8 cellular contexts compared by ENCODE assay signal in genomic region chr6:37239950-37240713, GRCh38. TPM values are rescaled to one million over a fixed set of nuclear protein-coding genes. Genes with fewer than 3 reads are reported as not detected.
A peak's percentile ranks its signal among the peaks of the same experiment; 100 is the strongest.
DNase-seq lines count a peak whose midpoint lies in the region; FAIRE-seq and TF ChIP-seq lines count a peak whose summit lies in the region.

No MANE protein-coding gene starts in this region.

- H3K27me3 ChIP-seq in keratinocyte (ENCODE audit: control insufficient read depth, extremely low read depth, insufficient read depth, low read length): no peaks in the 10 kb centered on the region

- in situ Hi-C loops in astrocyte of the cerebellum (cut with HindIII; ENCODE audit: low sequenced_read_pairs): no loop called here

- H3K9me3 Mint-ChIP-seq in T-helper 2 cell treated with Interferon-gamma antibody and Interleukin-4, amounts not matched to agents 5 μg/mL and 100 μg/mL, for 36 hours: no peaks in the 10 kb centered on the region

- peak overlapping the region; percentile 47 for H2AFZ ChIP-seq in keratinocyte (ENCODE audit: control insufficient read depth, low read length)

- H3K79me2 ChIP-seq in keratinocyte (ENCODE audit: control insufficient read depth, insufficient read depth, low read length): no peaks in the 10 kb centered on the region

- peak; percentile 5 for FAIRE-seq in keratinocyte (lab: Jason Lieb, UNC)

- H3K36me3 Mint-ChIP-seq in T-helper 2 cell treated with Interferon-gamma antibody and Interleukin-4, amounts not matched to agents 5 μg/mL and 100 μg/mL, for 36 hours (ENCODE audit: low read depth): no peaks in the 10 kb centered on the region

- peak overlapping the region; percentile 68 for H3K27ac Mint-ChIP-seq in T-helper 2 cell treated with Interferon-gamma antibody and Interleukin-4, amounts not matched to agents 5 μg/mL and 100 μg/mL, for 36 hours

- no peak overlapping the region for H3K4me3 Mint-ChIP-seq in T-helper 2 cell treated with Interferon-gamma antibody and Interleukin-4, amounts not matched to agents 5 μg/mL and 100 μg/mL, for 36 hours

- no peak for TF ChIP-seq CTCF in astrocyte of the cerebellum (IDR thresholded peaks at IDR 0.05; ENCODE audit: low read depth, low read length, missing control alignments)
- TF ChIP-seq CTCF in keratinocyte (optimal IDR thresholded peaks at IDR 0.05 in 1 of 3, IDR thresholded peaks at IDR 0.05 in 1 of 3, conservative IDR thresholded peaks at IDR 0.05 in 1 of 3; ENCODE audit: extremely low read depth in 1 of 3, insufficient read depth in 2 of 3, low read length in 3 of 3): no peak

- H3K4me2 ChIP-seq in keratinocyte (ENCODE audit: control insufficient read depth, extremely low read depth, insufficient read depth, low read depth, low read length): peak overlapping the region; percentile 49

- no peaks in the 10 kb centered on the region for H3K9me1 ChIP-seq in keratinocyte (ENCODE audit: control insufficient read depth, extremely low read depth, insufficient read depth, low read length)

- H3K9ac ChIP-seq in keratinocyte (ENCODE audit: control insufficient read depth, extremely low read depth, insufficient read depth, low read length): peak overlapping the region; percentile 29

- DNase-seq in NCI-H82 (lab: John Stamatoyannopoulos, UW): peak; percentile 59
- DNase-seq in NCI-H82 treated with DMSO at 0.1 percent for 48 hours (lab: John Stamatoyannopoulos, UW; ENCODE audit: unreplicated experiment): no peak
- peak; percentile 99 for DNase-seq in M059J (ENCODE audit: low read depth)
- DNase-seq in T-helper 2 cell treated with Interferon-gamma antibody and Interleukin-4, amounts not matched to agents 5 μg/mL and 100 μg/mL, for 36 hours (ENCODE audit: low spot score): peak; percentile 84
- peak; percentile 88 for DNase-seq in astrocyte of the cerebellum (ENCODE audit: low read depth)
- DNase-seq in keratinocyte (ENCODE audit: low read depth, low spot score): peak; percentile 75
- peak; percentile 29 to 54 for DNase-seq in stimulated activated CD4-positive, alpha-beta T cell treated with anti-CD3 and anti-CD28 coated beads, Interleukin-1b, Interleukin-23, amount 100 ng/mL, for 1 hour (ENCODE audit: low read depth in 2 of 2)
- DNase-seq in GM19240 (ENCODE audit: insufficient read length, low spot score): no peak

- peaks cover 53% of the 10 kb centered on the region for H3K4me1 ChIP-seq in keratinocyte (ENCODE audit: control insufficient read depth, extremely low read depth, insufficient read depth, low read length)

- dilution Hi-C loops in keratinocyte (cut with MboI; ENCODE audit: extremely low pct_ligation_motif_present, low sequenced_read_pairs): no loop called here

- no peak overlapping the region for H3K4me3 ChIP-seq in astrocyte of the cerebellum (ENCODE audit: low read depth, low read length)
- H3K4me3 ChIP-seq in keratinocyte (ENCODE audit: control insufficient read depth in 2 of 3, extremely low read depth in 1 of 3, insufficient read depth in 2 of 3, low read depth in 1 of 3, low read length in 3 of 3): no peak overlapping the region

- H3K4me1 Mint-ChIP-seq in T-helper 2 cell treated with Interferon-gamma antibody and Interleukin-4, amounts not matched to agents 5 μg/mL and 100 μg/mL, for 36 hours (ENCODE audit: low read depth): peaks cover 26% of the 10 kb centered on the region

- no peaks in the 10 kb centered on the region for H3K27me3 Mint-ChIP-seq in T-helper 2 cell treated with Interferon-gamma antibody and Interleukin-4, amounts not matched to agents 5 μg/mL and 100 μg/mL, for 36 hours (ENCODE audit: low read depth)

- no peaks in the 10 kb centered on the region for H3K36me3 ChIP-seq in keratinocyte (ENCODE audit: control insufficient read depth in 2 of 2, extremely low read depth in 1 of 2, insufficient read depth in 2 of 2, low read length in 2 of 2)

- H4K20me1 ChIP-seq in keratinocyte (ENCODE audit: control insufficient read depth, extremely low read depth, insufficient read depth, low read length): no peaks in the 10 kb centered on the region

- no peaks in the 10 kb centered on the region for H3K9me3 ChIP-seq in keratinocyte (ENCODE audit: control insufficient read depth, low read depth, low read length)

- peak overlapping the region; percentile 81 for H3K27ac ChIP-seq in keratinocyte (ENCODE audit: control insufficient read depth, insufficient read depth, low read length)

RNA-seq across cellular contexts. Expression of gene TBC1D22B, which starts 17.4 kb away (rescaled TPM):
- 10.7 and 13.9 TPM in 2 replicates for total RNA-seq in M059J (2014; rRNA removed; shearing (Covaris generic))
- polyA plus RNA-seq in keratinocyte: 5.3 to 7.3 TPM (median 5.9 TPM) in 3 replicates
- 6.8 TPM for polyA plus RNA-seq in keratinocyte (2011; ENCODE audit: low read depth)
- 7.3 TPM in 2 replicates for polyA plus RNA-seq in keratinocyte (2011; cell fraction: cytosol; rRNA removed)
- polyA plus RNA-seq in keratinocyte (2011; cell fraction: nucleus; rRNA removed): 8.6 and 9.5 TPM in 2 replicates
- polyA plus RNA-seq in keratinocyte (2012; ENCODE audit: low replicate concordance): 6.6 and 10.7 TPM in 2 replicates
- 5.0 to 6.8 TPM (median 5.0 TPM) in 3 replicates for polyA minus RNA-seq in keratinocyte
- polyA minus RNA-seq in keratinocyte (2011; cell fraction: cytosol; rRNA and poly(A)+ RNA removed): 3.1 TPM
- 4.9 and 6.2 TPM in 2 replicates for polyA minus RNA-seq in keratinocyte (2011; cell fraction: nucleus; rRNA and poly(A)+ RNA removed)

RNA-seq across cellular contexts. Expression of gene TMEM217, which starts 17.8 kb away (rescaled TPM):
- 1.3 and 1.4 TPM in 2 replicates for total RNA-seq in M059J (2014; rRNA removed; shearing (Covaris generic))
- 0.44 to 0.85 TPM (median 0.80 TPM) in 3 replicates for polyA plus RNA-seq in keratinocyte
- 9.2 TPM for polyA plus RNA-seq in keratinocyte (2011; ENCODE audit: low read depth)
- 0.57 and 1.1 TPM in 2 replicates for polyA plus RNA-seq in keratinocyte (2011; cell fraction: cytosol; rRNA removed)
- 2.0 and 2.9 TPM in 2 replicates for polyA plus RNA-seq in keratinocyte (2011; cell fraction: nucleus; rRNA removed)
- polyA plus RNA-seq in keratinocyte (2012; ENCODE audit: low replicate concordance): 0.37 and 4.8 TPM in 2 replicates
- 0.36 to 0.63 TPM (median 0.38 TPM) in 3 replicates for polyA minus RNA-seq in keratinocyte
- polyA minus RNA-seq in keratinocyte (2011; cell fraction: cytosol; rRNA and poly(A)+ RNA removed): 2.7 TPM
- polyA minus RNA-seq in keratinocyte (2011; cell fraction: nucleus; rRNA and poly(A)+ RNA removed): 2.5 and 2.6 TPM in 2 replicates

Comparison
In these comparisons a context has a peak if more than half of its experiments do, and no peak if none do; other contexts are left out.
1. DNase-seq: peak in NCI-H82 (single experiment), M059J (single experiment), T-helper 2 cell treated with Interferon-gamma antibody and Interleukin-4, amounts not matched to agents 5 μg/mL and 100 μg/mL, for 36 hours (single experiment), astrocyte of the cerebellum (single experiment), keratinocyte (single experiment) and stimulated activated CD4-positive, alpha-beta T cell treated with anti-CD3 and anti-CD28 coated beads, Interleukin-1b, Interleukin-23, amount 100 ng/mL, for 1 hour (2 of 2); none in NCI-H82 treated with DMSO at 0.1 percent for 48 hours (single experiment) and GM19240 (single experiment).